Comparison of ENCODE assay signal across 8 cellular contexts in the genomic region with DNA sequence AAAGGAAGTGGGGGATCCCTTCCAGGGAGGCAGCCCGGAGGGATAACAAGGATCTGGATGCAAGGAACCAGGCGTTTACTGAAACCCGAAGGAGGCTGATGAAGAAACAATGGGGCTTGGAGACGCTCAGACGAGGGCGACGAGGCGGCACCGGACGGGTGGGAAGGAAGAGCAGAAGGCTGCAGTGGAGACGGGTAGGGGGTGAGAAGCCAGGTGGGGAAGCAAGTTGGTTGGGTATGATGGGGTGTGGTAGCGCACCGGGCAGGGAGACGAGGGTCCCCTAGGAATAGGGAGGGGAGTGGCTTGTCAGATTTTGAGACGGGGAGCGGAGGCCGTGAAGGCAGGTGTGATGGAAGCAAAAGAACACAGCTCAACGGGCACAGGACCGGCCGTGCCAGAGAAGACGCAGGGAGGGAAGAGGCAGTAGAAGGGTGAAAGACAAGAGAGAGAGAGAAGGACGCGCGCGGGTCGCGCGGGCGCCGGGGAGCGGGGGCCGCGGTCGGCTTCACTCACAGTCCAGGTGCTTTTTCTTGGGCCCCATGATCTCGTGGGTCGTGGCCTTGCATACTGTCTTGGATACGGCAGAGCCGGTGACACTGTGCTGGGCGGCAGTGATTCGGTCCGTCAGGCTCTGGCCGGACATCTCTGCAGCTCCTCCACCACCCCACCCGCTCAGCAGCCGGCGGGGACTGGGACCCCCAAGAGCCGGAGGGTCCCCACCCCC. TPM values are rescaled to one million over a fixed set of nuclear protein-coding genes. Genes with fewer than 3 reads are reported as not detected.
DNase-seq lines count a peak whose midpoint lies in the region; ATAC-seq and TF ChIP-seq lines count a peak whose summit lies in the region.

No MANE protein-coding gene starts in this region.

- peaks cover 1% of the 10 kb centered on the region for H3K79me1 ChIP-seq in neuronal stem cell (ENCODE audit: low read depth, low read length)

- H3K9ac ChIP-seq in NT2/D1 (ENCODE audit: insufficient read length, low read depth): peak overlapping the region; percentile 82
- H3K9ac ChIP-seq in neuronal stem cell (ENCODE audit: low read depth, low read length, poor library complexity): peak overlapping the region; percentile 91

- H3K14ac ChIP-seq in neuronal stem cell (ENCODE audit: low read length): peak overlapping the region; percentile 95

- H4K8ac ChIP-seq in neuronal stem cell (ENCODE audit: low read depth, low read length): no peak overlapping the region

- peak overlapping the region; percentile 84 for H3K4me3 ChIP-seq in NT2/D1 (ENCODE audit: insufficient read length, low read depth)
- H3K4me3 ChIP-seq in gastroesophageal sphincter: peak overlapping the region; percentile 65 to 85
- peak overlapping the region; percentile 85 to 90 for H3K4me3 ChIP-seq in neuronal stem cell (ENCODE audit: low read length in 2 of 2)
- peak overlapping the region; percentile 91 for H3K4me3 ChIP-seq in urinary bladder (ENCODE audit: low read depth, low read length)

- no peak overlapping the region for H2AK5ac ChIP-seq in neuronal stem cell (ENCODE audit: low read depth, low read length)

- no peak overlapping the region for H4K91ac ChIP-seq in neuronal stem cell (ENCODE audit: low read depth, low read length, poor library complexity)

- H2BK12ac ChIP-seq in neuronal stem cell (ENCODE audit: low read length): no peak overlapping the region

- no peak for TF ChIP-seq EP300 in gastroesophageal sphincter (IDR thresholded peaks at IDR 0.05)

- H3K27ac ChIP-seq in gastroesophageal sphincter (peak overlapping the region; percentile 78 to 99 (median 98)), neuronal stem cell (replicated peaks; ENCODE audit: low read length) (peak overlapping the region; percentile 80), urinary bladder (ENCODE audit: low read depth) (peak overlapping the region; percentile 90)

- H3K36me3 ChIP-seq in NT2/D1 (ENCODE audit: insufficient read depth, insufficient read length, low read length) (no peaks in the 10 kb centered on the region), gastroesophageal sphincter (no peaks in the 10 kb centered on the region), neuronal stem cell (replicated peaks in 1 of 2; ENCODE audit: control insufficient read depth in 2 of 2, insufficient read depth in 2 of 2, low read length in 2 of 2) (no peaks in the 10 kb centered on the region), urinary bladder (ENCODE audit: insufficient read depth) (no peaks in the 10 kb centered on the region)

- peak overlapping the region; percentile 93 for H3K23ac ChIP-seq in neuronal stem cell (ENCODE audit: low read depth, low read length, poor library complexity)

- H2AFZ ChIP-seq in neuronal stem cell (ENCODE audit: low read length): peak overlapping the region; percentile 72

- H3K4me2 ChIP-seq in neuronal stem cell (ENCODE audit: insufficient read depth, low read length, poor library complexity, severe bottlenecking): peak overlapping the region; percentile 59

- H3K27me3 ChIP-seq in NT2/D1 (ENCODE audit: insufficient read depth, insufficient read length) (no peaks in the 10 kb centered on the region), gastroesophageal sphincter (no peaks in the 10 kb centered on the region), neuronal stem cell (ENCODE audit: control insufficient read depth in 3 of 3, insufficient read depth in 3 of 3, low read depth in 1 of 3, low read length in 3 of 3) (no peaks in the 10 kb centered on the region)

- peak overlapping the region; percentile 69 for H2BK120ac ChIP-seq in neuronal stem cell (ENCODE audit: low read depth, low read length)

- H2BK15ac ChIP-seq in neuronal stem cell (ENCODE audit: low read length): no peak overlapping the region

- H3K4me1 ChIP-seq in NT2/D1 (ENCODE audit: insufficient read depth, insufficient read length): no peaks in the 10 kb centered on the region
- H3K4me1 ChIP-seq in gastroesophageal sphincter: peaks cover 11 to 45% (median 15%) of the 10 kb centered on the region in 3 donors
- peaks cover 4 to 6% of the 10 kb centered on the region in 2 donors for H3K4me1 ChIP-seq in neuronal stem cell (ENCODE audit: control insufficient read depth in 2 of 2, insufficient read depth in 1 of 2, low read depth in 1 of 2, low read length in 2 of 2)
- H3K4me1 ChIP-seq in urinary bladder (ENCODE audit: insufficient read depth): no peaks in the 10 kb centered on the region

- 0% methylated on average over 27 to 33 of the region's 46 CpGs for WGBS in gastroesophageal sphincter (ENCODE audit: low coverage in 1 of 2), 2 donors
- WGBS in neuronal stem cell (ENCODE audit: extremely low coverage in 2 of 2, insufficient read length in 2 of 2, insufficient replicate concordance in 1 of 2), 2 donors: no CpG with 5 or more reads among the region's 46 CpGs
- WGBS in urinary bladder: under 1% methylated on average over 46 of the region's 46 CpGs

- DNase-seq in stimulated activated CD4-positive, alpha-beta T cell treated with anti-CD3 and anti-CD28 coated beads, Interleukin-12 subunit alpha, Interleukin-12 subunit beta, amount 100 ng/mL, for 4 hours: peak; percentile 37
- no peak for DNase-seq in stimulated activated CD4-positive, alpha-beta T cell treated with anti-CD3 and anti-CD28 coated beads, Interleukin-2, amount 100 ng/mL, for 48 hours
- DNase-seq in NT2/D1 (ENCODE audit: low read depth, low spot score) (no peak), neuronal stem cell (ENCODE audit: low spot score) (peak; percentile 23)
- peak; percentile 79 for DNase-seq in activated effector memory CD4-positive, alpha-beta T cell treated with anti-CD3 and anti-CD28 coated beads, Interleukin-2, amount 50 U/mL, for 16 hours

- peak overlapping the region; percentile 94 for H3K18ac ChIP-seq in neuronal stem cell (ENCODE audit: low read length)

- H3K9me3 ChIP-seq in NT2/D1 (ENCODE audit: insufficient read depth, low read length) (no peaks in the 10 kb centered on the region), gastroesophageal sphincter (no peaks in the 10 kb centered on the region), neuronal stem cell (replicated peaks in 1 of 2; ENCODE audit: control insufficient read depth in 2 of 2, insufficient read depth in 1 of 2, low read depth in 1 of 2, low read length in 2 of 2) (no peaks in the 10 kb centered on the region)

- peak overlapping the region; percentile 91 for H2BK5ac ChIP-seq in neuronal stem cell (ENCODE audit: low read length)

- ATAC-seq in HG02970 (IDR thresholded peaks at IDR 0.05; ENCODE audit: low FRiP score, unreplicated experiment) (peak; percentile 13), gastroesophageal sphincter (peak; percentile 2)

- no peak for TF ChIP-seq CTCF in gastroesophageal sphincter (IDR thresholded peaks at IDR 0.05)

- TF ChIP-seq POLR2A in gastroesophageal sphincter (IDR thresholded peaks at IDR 0.05): no peak

- no peak overlapping the region for H3K4ac ChIP-seq in neuronal stem cell (ENCODE audit: low read length)

RNA-seq across cellular contexts. Expression of a gene that starts 0.6 kb away (rescaled TPM):
- 100 to 1,000 TPM; 237 to 286 (median 263) TPM for total RNA-seq in gastroesophageal sphincter
- polyA plus RNA-seq in neuronal stem cell (2013, experiment 1 of 2): 73.0 TPM
- 70.7 TPM for polyA plus RNA-seq in neuronal stem cell (2013, experiment 2 of 2)
- total RNA-seq in urinary bladder: 543 TPM
- polyA plus RNA-seq in urinary bladder: 104 TPM

Comparison
In these comparisons a context has a peak if more than half of its experiments do, and no peak if none do; other contexts are left out.
1. DNase-seq: peak in stimulated activated CD4-positive, alpha-beta T cell treated with anti-CD3 and anti-CD28 coated beads, Interleukin-12 subunit alpha, Interleukin-12 subunit beta, amount 100 ng/mL, for 4 hours (single experiment), activated effector memory CD4-positive, alpha-beta T cell treated with anti-CD3 and anti-CD28 coated beads, Interleukin-2, amount 50 U/mL, for 16 hours (single experiment) and neuronal stem cell (single experiment); none in stimulated activated CD4-positive, alpha-beta T cell treated with anti-CD3 and anti-CD28 coated beads, Interleukin-2, amount 100 ng/mL, for 48 hours (0 of 2) and NT2/D1 (single experiment).
2. Peak in every context shown above with its lines, with median percentiles within 50 percentile points of each other: H3K4me3 ChIP-seq and H3K27ac ChIP-seq.